16 cellular contexts compared by ENCODE assay signal in the genomic region with DNA sequence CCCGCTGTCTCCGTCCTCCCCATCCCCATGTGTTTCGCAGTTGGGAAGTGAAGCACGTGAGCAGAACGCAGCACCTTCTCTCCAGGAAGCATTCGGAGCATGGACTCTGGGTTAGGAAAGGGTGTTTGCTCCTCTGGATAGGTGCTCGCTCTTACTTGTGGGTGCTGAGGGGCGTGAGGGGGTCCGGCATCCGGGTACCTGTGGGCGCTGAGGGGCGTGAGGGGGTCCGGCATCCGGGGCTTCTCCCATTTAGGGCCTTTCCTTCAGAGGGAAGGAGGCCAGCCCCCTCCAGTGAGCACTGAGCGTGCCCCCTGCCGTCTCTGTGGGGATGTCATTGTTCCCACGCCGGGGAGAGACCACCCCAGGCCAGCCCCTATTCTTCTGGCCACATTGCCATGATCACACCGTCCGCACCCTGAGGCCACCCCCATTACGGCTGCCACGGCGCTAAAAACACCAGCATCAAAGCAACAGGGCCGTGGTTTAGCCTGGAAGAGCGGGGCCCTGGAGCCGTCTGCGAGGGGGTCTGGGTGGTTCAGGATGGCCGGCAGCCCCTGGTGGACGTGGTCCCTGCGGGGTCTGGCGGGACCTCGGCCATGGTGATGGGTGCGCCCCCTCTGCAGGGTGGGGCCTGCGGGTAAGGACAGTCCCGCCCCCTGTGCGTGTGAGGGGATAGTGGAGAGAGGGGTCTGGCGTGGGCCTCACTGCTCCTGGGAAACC.
DNase-seq lines count a peak whose midpoint lies in the region; ATAC-seq and TF ChIP-seq lines count a peak whose summit lies in the region.
"Had no signal": no experiment of that assay in that cellular context is flagged by ENCODE, and none has a peak within 500 bp of the region (broad histone marks: within the 10 kb centered on the region; RNA-seq: fewer than 3 reads in every experiment).

No MANE protein-coding gene starts in this region.

- H3K36me3 Mint-ChIP-seq in memory B cell = peaks cover 8% of the 10 kb centered on the region

- no peaks in the 10 kb centered on the region for H3K9me3 ChIP-seq in BLaER1
- H3K9me3 ChIP-seq in DOHH2 (ENCODE audit: control insufficient read depth, insufficient read depth, low read length) = no peaks in the 10 kb centered on the region

- H3K4me1 ChIP-seq in BLaER1 = peaks cover 99% of the 10 kb centered on the region
- peaks cover 52% of the 10 kb centered on the region for H3K4me1 ChIP-seq in DOHH2 (ENCODE audit: control insufficient read depth, low read length)

- H3K4me2 ChIP-seq in BLaER1 = peak overlapping the region; percentile 98
- H3K4me2 ChIP-seq in DOHH2 (ENCODE audit: low read length) = peak overlapping the region; percentile 68

- H3K27ac Mint-ChIP-seq in memory B cell = peak overlapping the region; percentile 89
- H3K27ac Mint-ChIP-seq: CD8-positive, alpha-beta T cell; H9 had no signal

- peaks cover 3% of the 10 kb centered on the region; the same call in 1 of the 2 replicates for H3F3A ChIP-seq in DOHH2 (ENCODE audit: control insufficient read depth, insufficient read depth)

- DNase-seq in memory B cell (ENCODE audit: low spot score in 2 of 2) (no peak), Kasumi-1 (lab: John Stamatoyannopoulos, UW) (no peak), NCI-H748 treated with DMSO at 0.1 percent for 48 hours (lab: John Stamatoyannopoulos, UW) (no peak), RKO (ENCODE audit: low spot score) (no peak)
- DNase-seq: ACHN, Calu3, DMS79 treated with DMSO at 0.1 percent for 48 hours, EL, GOT3, H9 had no signal

- no peaks in the 10 kb centered on the region for H3K9me3 Mint-ChIP-seq in memory B cell
- H3K9me3 Mint-ChIP-seq: CD8-positive, alpha-beta T cell; H9; IgD-negative memory B cell had no signal

- H3K27ac ChIP-seq in BLaER1 (peak overlapping the region; percentile 48), DOHH2 (ENCODE audit: low read depth, low read length) (0 out of 2 replicates have a peak overlapping the region, but pooled peaks have one; percentile 63)

- peaks cover 59% of the 10 kb centered on the region for H3K79me2 ChIP-seq in DOHH2 (ENCODE audit: control insufficient read depth, low read length)

- no peaks in the 10 kb centered on the region for H3K27me3 Mint-ChIP-seq in memory B cell
- H3K27me3 Mint-ChIP-seq: IgD-negative memory B cell had no signal

- H3K4me3 ChIP-seq in BLaER1 (peak overlapping the region; percentile 29), DOHH2 (ENCODE audit: low read length) (peak overlapping the region; percentile 63)
- H3K4me3 ChIP-seq: GM12878 had no signal

- H3K4me3 Mint-ChIP-seq in memory B cell = peak overlapping the region; percentile 14
- H3K4me3 Mint-ChIP-seq: CD8-positive, alpha-beta T cell; H9 had no signal

- H3K9me2 ChIP-seq in DOHH2 (replicated peaks; ENCODE audit: control insufficient read depth, low read length) = no peaks in the 10 kb centered on the region

- no peak for ATAC-seq in memory B cell (ENCODE audit: low read depth)
- ATAC-seq: CD8-positive, alpha-beta T cell; HepG2 had no signal

- H3K36me3 ChIP-seq in BLaER1 = peaks cover 20% of the 10 kb centered on the region; the same call in 1 of the 2 replicates
- peaks cover 42% of the 10 kb centered on the region for H3K36me3 ChIP-seq in DOHH2 (ENCODE audit: control insufficient read depth, low read length)

- H3K4me1 Mint-ChIP-seq in memory B cell = peaks cover 37% of the 10 kb centered on the region
- H3K4me1 Mint-ChIP-seq: H9 had no signal

- TF ChIP-seq CTCF in DOHH2 (IDR thresholded peaks at IDR 0.05; ENCODE audit: low read depth, low read length, poor library complexity, severe bottlenecking) = no peak

- H4K20me1 ChIP-seq in BLaER1 = peaks cover 100% of the 10 kb centered on the region
- peaks cover 35% of the 10 kb centered on the region for H4K20me1 ChIP-seq in DOHH2 (ENCODE audit: control insufficient read depth, insufficient read depth, low read depth, low read length)

- H3K9ac ChIP-seq in BLaER1 = peak overlapping the region; percentile 49; the same call in 1 of the 2 replicates

- H3K27me3 ChIP-seq in BLaER1 (no peaks in the 10 kb centered on the region), DOHH2 (ENCODE audit: control insufficient read depth, low read length) (no peaks in the 10 kb centered on the region)
